ENCODE assay signal across 10 cellular contexts in the genomic region with DNA sequence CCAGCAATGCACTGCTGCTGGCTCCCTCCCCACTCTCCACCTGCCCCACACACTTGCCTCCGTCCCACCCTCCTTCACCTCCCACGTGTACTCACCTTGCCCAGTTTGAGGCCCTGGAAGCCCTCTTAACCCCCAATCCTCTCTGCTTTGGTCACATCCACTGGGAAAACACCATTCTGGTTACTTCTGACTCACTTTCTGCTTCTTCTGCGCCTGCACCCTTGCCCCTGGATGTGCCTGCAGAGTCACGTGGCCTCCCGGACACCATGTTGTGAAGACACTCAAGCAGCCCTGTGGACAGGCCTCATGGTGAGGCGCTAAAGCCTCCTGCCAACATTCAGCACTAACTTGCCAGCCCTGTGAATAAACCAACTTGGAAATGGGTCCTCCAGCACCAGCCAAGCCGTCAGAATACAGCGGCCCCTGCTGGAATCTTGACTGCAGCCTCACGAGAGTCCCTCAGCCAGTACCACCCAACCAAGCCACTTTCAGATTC. TPM values are rescaled to one million over a fixed set of nuclear protein-coding genes. Genes with fewer than 3 reads are reported as not detected.
A peak's percentile ranks its signal among the peaks of the same experiment; 100 is the strongest.
DNase-seq lines count a peak whose midpoint lies in the region; ATAC-seq, FAIRE-seq and TF ChIP-seq lines count a peak whose summit lies in the region.
"Had no signal": no experiment of that assay in that cellular context is flagged by ENCODE, and none has a peak within 500 bp of the region (broad histone marks: within the 10 kb centered on the region; RNA-seq: fewer than 3 reads in every experiment).

No MANE protein-coding gene starts in this region.

- CTCF ChIA-PET in A549 (lab: Yijun Ruan, JAX) = interaction anchor here (2.2 kb wide), 1 partner anchor 17 kb away, joined by 4 read pairs; no protein-coding TSS in a partner anchor

- no peak for TF ChIP-seq POLR2A in A549 (IDR thresholded peaks at IDR 0.05; ENCODE audit: low read length)

- 73% methylated on average over 9 of the region's 9 CpGs for WGBS in A549 (ENCODE audit: missing lambda C conversion rate)

- no peaks in the 10 kb centered on the region for H3K27me3 ChIP-seq in ascending aorta
- H3K27me3 ChIP-seq: sigmoid colon had no signal

- TF ChIP-seq RAD21 in A549 (conservative IDR thresholded peaks at IDR 0.05 in 1 of 2, IDR thresholded peaks at IDR 0.05 in 1 of 2) (peak in 1 of 2 experiments; percentile 31; a peak in 2 of 5 replicates), Ishikawa (IDR thresholded peaks at IDR 0.05; ENCODE audit: low read depth) (peak; percentile 31; the same call in 1 of the 2 replicates)

- no peaks in the 10 kb centered on the region for H3K9me3 ChIP-seq in A549
- H3K9me3 ChIP-seq in ascending aorta = no peaks in the 10 kb centered on the region
- H3K9me3 ChIP-seq: sigmoid colon had no signal

- no peak overlapping the region for H3K27ac ChIP-seq in A549
- H3K27ac ChIP-seq in ascending aorta = no peak overlapping the region
- H3K27ac ChIP-seq: sigmoid colon had no signal

- FAIRE-seq in A549 (lab: Jason Lieb, UNC) = no peak

- ATAC-seq in A549 (peak; percentile 9 to 75; a peak in 3 of 6 replicates), HG02610 (IDR thresholded peaks at IDR 0.05; ENCODE audit: unreplicated experiment) (no peak), HG03135 (IDR thresholded peaks at IDR 0.05; ENCODE audit: unreplicated experiment) (no peak)

- H3K4me2 ChIP-seq in A549 = no peak overlapping the region

- H3K4me3 ChIP-seq in A549 (no peak overlapping the region), ascending aorta (no peak overlapping the region)
- H3K4me3 ChIP-seq: sigmoid colon had no signal

- TF ChIP-seq EP300 in A549 (IDR thresholded peaks at IDR 0.05) = no peak
- TF ChIP-seq EP300 in Ishikawa (IDR thresholded peaks at IDR 0.05; ENCODE audit: borderline replicate concordance) = no peak

- H3K4me1 ChIP-seq in A549 (no peaks in the 10 kb centered on the region), ascending aorta (no peaks in the 10 kb centered on the region)
- H3K4me1 ChIP-seq: sigmoid colon had no signal

- DNase-seq in A549 (ENCODE audit: low read depth in 1 of 2, low spot score in 1 of 2) = peak in 1 of 2 experiments; percentile 47
- DNase-seq in effector CD8-positive, alpha-beta T cell (lab: John Stamatoyannopoulos, UW) = peak; percentile 5
- no peak for DNase-seq in ascending aorta (ENCODE audit: low spot score in 2 of 2)
- DNase-seq: activated naive CD4-positive, alpha-beta T cell treated with Interleukin-2 at 50 U/mL for 16 hours; DMS79 treated with DMSO at 0.1 percent for 48 hours; SHP77 treated with DMSO at 0.1 percent for 48 hours; sigmoid colon had no signal

- intact Hi-C loops in ascending aorta (cut with DNase I) = no loop called here

- 0 out of 3 replicates have a peak, but pooled peaks have one; percentile 17 for TF ChIP-seq CTCF in A549 (IDR thresholded peaks at IDR 0.05)
- TF ChIP-seq CTCF in ascending aorta (IDR thresholded peaks at IDR 0.05) = no peak

- no peaks in the 10 kb centered on the region for H3K36me3 ChIP-seq in ascending aorta
- H3K36me3 ChIP-seq: sigmoid colon had no signal

- POLR2A ChIA-PET in A549 (lab: Yijun Ruan, JAX) = no interaction called here

TF ChIP-seq in A549, 52 proteins besides CTCF, POLR2A, EP300 and RAD21:
- TF ChIP-seq SMC3 (IDR thresholded peaks at IDR 0.05) = no peak
TF ChIP-seq in A549: peak in this region for 0.

TF ChIP-seq in Ishikawa, 13 proteins besides CTCF, POLR2A, EP300 and RAD21:
- TF ChIP-seq, protein P1, sequence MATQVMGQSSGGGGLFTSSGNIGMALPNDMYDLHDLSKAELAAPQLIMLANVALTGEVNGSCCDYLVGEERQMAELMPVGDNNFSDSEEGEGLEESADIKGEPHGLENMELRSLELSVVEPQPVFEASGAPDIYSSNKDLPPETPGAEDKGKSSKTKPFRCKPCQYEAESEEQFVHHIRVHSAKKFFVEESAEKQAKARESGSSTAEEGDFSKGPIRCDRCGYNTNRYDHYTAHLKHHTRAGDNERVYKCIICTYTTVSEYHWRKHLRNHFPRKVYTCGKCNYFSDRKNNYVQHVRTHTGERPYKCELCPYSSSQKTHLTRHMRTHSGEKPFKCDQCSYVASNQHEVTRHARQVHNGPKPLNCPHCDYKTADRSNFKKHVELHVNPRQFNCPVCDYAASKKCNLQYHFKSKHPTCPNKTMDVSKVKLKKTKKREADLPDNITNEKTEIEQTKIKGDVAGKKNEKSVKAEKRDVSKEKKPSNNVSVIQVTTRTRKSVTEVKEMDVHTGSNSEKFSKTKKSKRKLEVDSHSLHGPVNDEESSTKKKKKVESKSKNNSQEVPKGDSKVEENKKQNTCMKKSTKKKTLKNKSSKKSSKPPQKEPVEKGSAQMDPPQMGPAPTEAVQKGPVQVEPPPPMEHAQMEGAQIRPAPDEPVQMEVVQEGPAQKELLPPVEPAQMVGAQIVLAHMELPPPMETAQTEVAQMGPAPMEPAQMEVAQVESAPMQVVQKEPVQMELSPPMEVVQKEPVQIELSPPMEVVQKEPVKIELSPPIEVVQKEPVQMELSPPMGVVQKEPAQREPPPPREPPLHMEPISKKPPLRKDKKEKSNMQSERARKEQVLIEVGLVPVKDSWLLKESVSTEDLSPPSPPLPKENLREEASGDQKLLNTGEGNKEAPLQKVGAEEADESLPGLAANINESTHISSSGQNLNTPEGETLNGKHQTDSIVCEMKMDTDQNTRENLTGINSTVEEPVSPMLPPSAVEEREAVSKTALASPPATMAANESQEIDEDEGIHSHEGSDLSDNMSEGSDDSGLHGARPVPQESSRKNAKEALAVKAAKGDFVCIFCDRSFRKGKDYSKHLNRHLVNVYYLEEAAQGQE (IDR thresholded peaks at IDR 0.05; ENCODE audit: low read depth) = no peak
- TF ChIP-seq EGR1 (IDR thresholded peaks at IDR 0.05) = no peak
- TF ChIP-seq NFIC (IDR thresholded peaks at IDR 0.05) = no peak
- TF ChIP-seq ZBTB7A (IDR thresholded peaks at IDR 0.05; ENCODE audit: low read depth) = no peak
- TF ChIP-seq, protein P2, sequence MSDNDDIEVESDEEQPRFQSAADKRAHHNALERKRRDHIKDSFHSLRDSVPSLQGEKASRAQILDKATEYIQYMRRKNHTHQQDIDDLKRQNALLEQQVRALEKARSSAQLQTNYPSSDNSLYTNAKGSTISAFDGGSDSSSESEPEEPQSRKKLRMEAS (IDR thresholded peaks at IDR 0.05) = no peak
- TF ChIP-seq, protein P3, sequence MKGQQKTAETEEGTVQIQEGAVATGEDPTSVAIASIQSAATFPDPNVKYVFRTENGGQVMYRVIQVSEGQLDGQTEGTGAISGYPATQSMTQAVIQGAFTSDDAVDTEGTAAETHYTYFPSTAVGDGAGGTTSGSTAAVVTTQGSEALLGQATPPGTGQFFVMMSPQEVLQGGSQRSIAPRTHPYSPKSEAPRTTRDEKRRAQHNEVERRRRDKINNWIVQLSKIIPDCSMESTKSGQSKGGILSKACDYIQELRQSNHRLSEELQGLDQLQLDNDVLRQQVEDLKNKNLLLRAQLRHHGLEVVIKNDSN (IDR thresholded peaks at IDR 0.05) = 0 out of 2 replicates have a peak, but pooled peaks have one; percentile 23
- no peak for TF ChIP-seq TEAD4 (IDR thresholded peaks at IDR 0.05)

RNA-seq across cellular contexts. Expression of a gene that starts 2.6 kb away (rescaled TPM):
- not detected in 2 replicates for polyA plus RNA-seq in A549 (2011; rRNA removed)
- 0.06 and 0.09 TPM in 2 replicates for polyA plus RNA-seq in A549 (2012; cell fraction: cytosol; rRNA removed)
- 0.20 and 0.41 TPM in 2 replicates for polyA plus RNA-seq in A549 (2012; cell fraction: nucleus; rRNA removed)
- not detected in 3 replicates for polyA plus RNA-seq in A549 (2017; fragmentation: RNase III; extraction: RNeasy Plus Mini Kit Qiagen cat#74134 plus additional on column Dnase treatment)
- not detected in 2 replicates for polyA minus RNA-seq in A549 (2011; rRNA and poly(A)+ RNA removed)
- 56.8 TPM for total RNA-seq in ascending aorta

RNA-seq across cellular contexts. Expression of a gene that starts 20.0 kb away (rescaled TPM):
- polyA plus RNA-seq in A549 (2011; rRNA removed) = 9.4 and 12.9 TPM in 2 replicates
- 51.4 and 63.6 TPM in 2 replicates for polyA plus RNA-seq in A549 (2012; cell fraction: cytosol; rRNA removed)
- polyA plus RNA-seq in A549 (2012; cell fraction: nucleus; rRNA removed) = 48.8 and 84.3 TPM in 2 replicates
- 29.0 to 31.0 TPM (median 30.4 TPM) in 3 replicates for polyA plus RNA-seq in A549 (2017; fragmentation: RNase III; extraction: RNeasy Plus Mini Kit Qiagen cat#74134 plus additional on column Dnase treatment)
- 6.0 and 8.6 TPM in 2 replicates for polyA minus RNA-seq in A549 (2011; rRNA and poly(A)+ RNA removed)
- total RNA-seq in ascending aorta = 19.6 TPM

RNA-seq across cellular contexts. Expression of a gene that starts 22.9 kb away (rescaled TPM):
- polyA plus RNA-seq in A549 (2011; rRNA removed) (28.0 and 30.9 TPM in 2 replicates), A549 (2017; fragmentation: RNase III; extraction: RNeasy Plus Mini Kit Qiagen cat#74134 plus additional on column Dnase treatment) (43.1 to 46.0 TPM (median 44.1 TPM) in 3 replicates)
- polyA plus RNA-seq in A549 (2012; cell fraction: cytosol; rRNA removed) = 42.1 and 45.1 TPM in 2 replicates
- 46.9 and 59.8 TPM in 2 replicates for polyA plus RNA-seq in A549 (2012; cell fraction: nucleus; rRNA removed)
- polyA minus RNA-seq in A549 (2011; rRNA and poly(A)+ RNA removed) = 20.6 and 21.4 TPM in 2 replicates
- total RNA-seq in ascending aorta = not detected

RNA-seq across cellular contexts. Expression of a gene that starts 23.1 kb away (rescaled TPM):
- polyA plus RNA-seq in A549 (2011; rRNA removed) = 27.7 and 30.1 TPM in 2 replicates
- polyA plus RNA-seq in A549 (2012; cell fraction: cytosol; rRNA removed) = 52.7 and 56.5 TPM in 2 replicates
- polyA plus RNA-seq in A549 (2012; cell fraction: nucleus; rRNA removed) = 71.8 and 82.0 TPM in 2 replicates
- polyA plus RNA-seq in A549 (2017; fragmentation: RNase III; extraction: RNeasy Plus Mini Kit Qiagen cat#74134 plus additional on column Dnase treatment) = 29.2 to 33.5 TPM (median 31.7 TPM) in 3 replicates
- 34.6 and 49.0 TPM in 2 replicates for polyA minus RNA-seq in A549 (2011; rRNA and poly(A)+ RNA removed)
- total RNA-seq in ascending aorta = 93.6 TPM

RNA-seq across cellular contexts. Expression of a gene that starts 33.7 kb away (rescaled TPM):
- 13.4 and 15.8 TPM in 2 replicates for polyA plus RNA-seq in A549 (2011; rRNA removed)
- 24.4 and 25.9 TPM in 2 replicates for polyA plus RNA-seq in A549 (2012; cell fraction: cytosol; rRNA removed)
- 17.6 and 18.2 TPM in 2 replicates for polyA plus RNA-seq in A549 (2012; cell fraction: nucleus; rRNA removed)
- 17.0 to 18.4 TPM (median 17.7 TPM) in 3 replicates for polyA plus RNA-seq in A549 (2017; fragmentation: RNase III; extraction: RNeasy Plus Mini Kit Qiagen cat#74134 plus additional on column Dnase treatment)
- 7.9 and 9.5 TPM in 2 replicates for polyA minus RNA-seq in A549 (2011; rRNA and poly(A)+ RNA removed)
- 25.1 TPM for total RNA-seq in ascending aorta

Comparison
In these comparisons a context has a peak if more than half of its experiments do, and no peak if none do; other contexts are left out.
1. ATAC-seq: peak in A549 (2 of 2); none in HG02610 (single experiment) and HG03135 (single experiment).